ENCODE assay signal across 14 cellular contexts in the genomic region with DNA sequence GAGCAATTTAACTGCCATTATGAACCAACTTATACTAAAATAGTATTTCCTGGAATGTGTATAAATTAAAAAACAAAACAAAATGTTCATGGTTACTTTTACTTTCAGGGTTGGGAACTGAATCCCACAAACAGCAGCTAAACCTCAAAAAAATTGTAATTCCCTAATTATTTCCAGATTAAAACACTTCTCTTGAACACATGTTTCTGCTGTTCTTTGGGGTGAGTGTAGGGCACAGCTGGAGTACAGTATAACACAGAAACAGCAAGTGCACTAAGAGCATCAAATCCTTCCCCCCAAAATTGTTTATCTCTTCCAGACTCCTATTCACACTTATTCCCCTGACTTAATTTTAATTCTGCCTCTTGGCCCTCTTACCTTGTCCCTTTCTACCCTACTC. TPM values are rescaled to one million over a fixed set of nuclear protein-coding genes. Genes with fewer than 3 reads are reported as not detected.
DNase-seq lines count a peak whose midpoint lies in the region; ATAC-seq and TF ChIP-seq lines count a peak whose summit lies in the region.
"Had no signal": no experiment of that assay in that cellular context is flagged by ENCODE, and none has a peak within 500 bp of the region (broad histone marks: within the 10 kb centered on the region; RNA-seq: fewer than 3 reads in every experiment).

No MANE protein-coding gene starts in this region.

- H3K27ac ChIP-seq in cardiac muscle cell (peak overlapping the region; percentile 38), foreskin keratinocyte (peak overlapping the region; percentile 33)
- H3K27ac ChIP-seq: SJSA1 had no signal

- no peaks in the 10 kb centered on the region for H3K9me3 ChIP-seq in cardiac muscle cell (ENCODE audit: low read depth)
- H3K9me3 ChIP-seq: HAP-1, SJSA1 had no signal

- DNase-seq in cardiac muscle cell (ENCODE audit: low read depth in 1 of 2, low spot score in 1 of 2) (no peak), left ventricle myocardium superior (no peak), foreskin keratinocyte (no peak), cortex of kidney (lab: John Stamatoyannopoulos, UW) (no peak), NCI-H510A treated with DMSO at 0.1 percent for 48 hours (lab: John Stamatoyannopoulos, UW) (no peak), NCI-H2227 (lab: John Stamatoyannopoulos, UW; ENCODE audit: unreplicated experiment) (no peak)
- DNase-seq: activated CD4-positive, alpha-beta T cell treated with anti-CD3 and anti-CD28 coated beads, Interleukin-2, amount 50 U/mL, for 1 hour; activated T-cell treated with anti-CD3 and anti-CD28 coated beads, Interleukin-2, amount 50 U/mL, for 4 hours; NCI-H2029 treated with DMSO at 0.1 percent for 48 hours; stimulated activated CD4-positive, alpha-beta T cell treated with anti-CD3 and anti-CD28 coated beads, Interleukin-12 subunit alpha, Interleukin-12 subunit beta, amount 100 ng/mL, for 4 hours had no signal

- intact Hi-C loops in left ventricle myocardium superior (cut with micrococcal nuclease), result no loop called here

- no peak overlapping the region for H3K4me3 ChIP-seq in cardiac muscle cell
- H3K4me3 ChIP-seq: HAP-1, SJSA1 had no signal

- ATAC-seq in left ventricle myocardium superior (no peak), SK-N-SH treated with all-trans-retinoic acid at 6 μM for 48 hours (peak; percentile 22; the same call in 2 of the 3 replicates), foreskin keratinocyte (no peak), HG03521 (IDR thresholded peaks at IDR 0.05; ENCODE audit: unreplicated experiment) (no peak)
- ATAC-seq: activated T-cell treated with anti-CD3 and anti-CD28 coated beads, Interleukin-2, amount 50 U/mL, for 4 hours had no signal

- H3K4me1 ChIP-seq in cardiac muscle cell (ENCODE audit: low read depth), result peaks cover 48% of the 10 kb centered on the region
- peaks cover 9% of the 10 kb centered on the region for H3K4me1 ChIP-seq in foreskin keratinocyte
- H3K4me1 ChIP-seq: SJSA1 had no signal

- TF ChIP-seq CTCF in cardiac muscle cell (IDR thresholded peaks at IDR 0.05; ENCODE audit: low read depth, low read length), result no peak
- TF ChIP-seq CTCF in foreskin keratinocyte (conservative IDR thresholded peaks at IDR 0.05), result no peak

- no peaks in the 10 kb centered on the region for H3K27me3 ChIP-seq in cardiac muscle cell
- no peaks in the 10 kb centered on the region for H3K27me3 ChIP-seq in foreskin keratinocyte
- H3K27me3 ChIP-seq: SJSA1 had no signal

- no peaks in the 10 kb centered on the region for H3K36me3 ChIP-seq in cardiac muscle cell
- H3K36me3 ChIP-seq: HAP-1 had no signal

TF ChIP-seq in SK-N-SH treated with all-trans-retinoic acid at 6 μM for 48 hours, 23 proteins besides CTCF, POLR2A, EP300 and RAD21:
- no peak for TF ChIP-seq SNAI2 (CRISPR knock-in tag; IDR thresholded peaks at IDR 0.05)
- no peak for TF ChIP-seq CSDC2 (CRISPR knock-in tag; IDR thresholded peaks at IDR 0.05)
- TF ChIP-seq, protein P1, sequence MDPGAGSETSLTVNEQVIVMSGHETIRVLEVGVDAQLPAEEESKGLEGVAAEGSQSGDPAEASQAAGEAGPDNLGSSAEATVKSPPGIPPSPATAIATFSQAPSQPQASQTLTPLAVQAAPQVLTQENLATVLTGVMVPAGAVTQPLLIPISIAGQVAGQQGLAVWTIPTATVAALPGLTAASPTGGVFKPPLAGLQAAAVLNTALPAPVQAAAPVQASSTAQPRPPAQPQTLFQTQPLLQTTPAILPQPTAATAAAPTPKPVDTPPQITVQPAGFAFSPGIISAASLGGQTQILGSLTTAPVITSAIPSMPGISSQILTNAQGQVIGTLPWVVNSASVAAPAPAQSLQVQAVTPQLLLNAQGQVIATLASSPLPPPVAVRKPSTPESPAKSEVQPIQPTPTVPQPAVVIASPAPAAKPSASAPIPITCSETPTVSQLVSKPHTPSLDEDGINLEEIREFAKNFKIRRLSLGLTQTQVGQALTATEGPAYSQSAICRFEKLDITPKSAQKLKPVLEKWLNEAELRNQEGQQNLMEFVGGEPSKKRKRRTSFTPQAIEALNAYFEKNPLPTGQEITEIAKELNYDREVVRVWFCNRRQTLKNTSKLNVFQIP (CRISPR knock-in tag; IDR thresholded peaks at IDR 0.05; ENCODE audit: borderline replicate concordance, low read depth), result no peak
- peak; percentile 39; the same call in 1 of the 2 replicates for TF ChIP-seq ZFP3 (CRISPR knock-in tag; IDR thresholded peaks at IDR 0.05)
- no peak for TF ChIP-seq BACH2 (CRISPR knock-in tag; IDR thresholded peaks at IDR 0.05; ENCODE audit: borderline replicate concordance)
- TF ChIP-seq CSRNP3 (CRISPR knock-in tag; IDR thresholded peaks at IDR 0.05), result no peak

RNA-seq across cellular contexts. Expression of gene KANSL1, which starts 56.4 kb away (rescaled TPM):
- total RNA-seq in cardiac muscle cell, result 69.4 and 109 TPM in 2 replicates
- 52.6 and 61.2 TPM in 2 replicates for polyA plus RNA-seq in cardiac muscle cell
- total RNA-seq in left ventricle myocardium superior, result 26.9 TPM
- total RNA-seq in foreskin keratinocyte, result 33.9 and 35.8 TPM in 2 replicates
- polyA plus RNA-seq in foreskin keratinocyte, result 6.8 and 7.6 TPM in 2 replicates
